In genomic region chr14:68911594-68912227, GRCh38 we compare ENCODE assay signal across 8 cellular contexts.
DNase-seq lines count a peak whose midpoint lies in the region; ATAC-seq, FAIRE-seq and TF ChIP-seq lines count a peak whose summit lies in the region.

No MANE protein-coding gene starts in this region.

- ATAC-seq in GM19351 (IDR thresholded peaks at IDR 0.05; ENCODE audit: unreplicated experiment) (peak; percentile 60), pancreas (peak; percentile 89 to 96 (median 94))

- H3K9me3 Mint-ChIP-seq in activated naive CD4-positive, alpha-beta T cell treated with anti-CD3 and anti-CD28 coated beads for 36 hours = no peaks in the 10 kb centered on the region

- peak; percentile 79 for DNase-seq in ACHN
- peak; percentile 36 for DNase-seq in MM.1S
- peak; percentile 73 for DNase-seq in SK-N-DZ (ENCODE audit: low spot score)
- peak; percentile 92 for DNase-seq in activated naive CD4-positive, alpha-beta T cell treated with anti-CD3 and anti-CD28 coated beads for 36 hours
- peak; percentile 47 for DNase-seq in globus pallidus (ENCODE audit: low spot score)
- peak; percentile 61 to 88 (median 78) for DNase-seq in pancreas
- DNase-seq in tibial artery = peak; percentile 74 to 86

- H4K20me1 ChIP-seq in MM.1S (ENCODE audit: insufficient read depth, low read length) = no peaks in the 10 kb centered on the region

- no peak for FAIRE-seq in pancreas (lab: Jason Lieb, UNC)

- H3K36me3 ChIP-seq in MM.1S (replicated peaks; ENCODE audit: insufficient read depth, low read length) (no peaks in the 10 kb centered on the region), pancreas (peaks cover 0 to 6% (median 0%) of the 10 kb centered on the region in 3 donors), tibial artery (peaks cover 44 to 71% (median 51%) of the 10 kb centered on the region in 3 donors)

- no peak overlapping the region for H3K27ac ChIP-seq in MM.1S (ENCODE audit: low read length)
- no peak overlapping the region for H3K27ac ChIP-seq in pancreas
- peak overlapping the region; percentile 77 to 100 for H3K27ac ChIP-seq in tibial artery

- intact Hi-C loops in activated naive CD4-positive, alpha-beta T cell treated with anti-CD3 and anti-CD28 coated beads for 36 hours (cut with micrococcal nuclease) = loop anchor here (1.0 to 2.0 kb wide), 7 partner anchors 66 to 196 kb away; no protein-coding TSS in a partner anchor
- intact Hi-C loops in pancreas (cut with DNase I) (loop anchor here in 1 of 3 donors (10.0 kb wide), 2 partner anchors 93 to 183 kb away; no protein-coding TSS in a partner anchor), tibial artery (cut with DNase I; ENCODE audit: low total_unique reads) (no loop called here)

- H3K27me3 ChIP-seq in MM.1S (replicated peaks; ENCODE audit: insufficient read depth, low read length) (no peaks in the 10 kb centered on the region), pancreas (no peaks in the 10 kb centered on the region), tibial artery (no peaks in the 10 kb centered on the region)

- H3K4me1 Mint-ChIP-seq in activated naive CD4-positive, alpha-beta T cell treated with anti-CD3 and anti-CD28 coated beads for 36 hours (ENCODE audit: low read depth) = peaks cover 41% of the 10 kb centered on the region

- no peak overlapping the region for H3K27ac Mint-ChIP-seq in activated naive CD4-positive, alpha-beta T cell treated with anti-CD3 and anti-CD28 coated beads for 36 hours

- H3K4me1 ChIP-seq in MM.1S (ENCODE audit: low read length) (no peaks in the 10 kb centered on the region), pancreas (peaks cover 0 to 6% (median 0%) of the 10 kb centered on the region in 3 donors), tibial artery (peaks cover 0 to 82% (median 42%) of the 10 kb centered on the region in 4 donors)

- H3K9me3 ChIP-seq in MM.1S (replicated peaks; ENCODE audit: insufficient read depth, low read length) = no peaks in the 10 kb centered on the region
- H3K9me3 ChIP-seq in pancreas = no peaks in the 10 kb centered on the region
- no peaks in the 10 kb centered on the region for H3K9me3 ChIP-seq in tibial artery

- H3K4me3 ChIP-seq in MM.1S (ENCODE audit: low read length) = no peak overlapping the region
- no peak overlapping the region for H3K4me3 ChIP-seq in pancreas
- no peak overlapping the region for H3K4me3 ChIP-seq in tibial artery

- no peaks in the 10 kb centered on the region for H3K9me2 ChIP-seq in MM.1S (replicated peaks; ENCODE audit: insufficient read depth, low read length)

- no peaks in the 10 kb centered on the region for H3K27me3 Mint-ChIP-seq in activated naive CD4-positive, alpha-beta T cell treated with anti-CD3 and anti-CD28 coated beads for 36 hours (ENCODE audit: low read depth)

- no peak overlapping the region for H3K4me2 ChIP-seq in MM.1S (ENCODE audit: low read depth, low read length)

- no peak overlapping the region for H3K4me3 Mint-ChIP-seq in activated naive CD4-positive, alpha-beta T cell treated with anti-CD3 and anti-CD28 coated beads for 36 hours

- 40 to 42% methylated on average over 12 of the region's 12 CpGs for WGBS in pancreas, 2 donors

- H3K36me3 Mint-ChIP-seq in activated naive CD4-positive, alpha-beta T cell treated with anti-CD3 and anti-CD28 coated beads for 36 hours (ENCODE audit: low read depth) = peaks cover 7% of the 10 kb centered on the region

- CTCF ChIA-PET in activated naive CD4-positive, alpha-beta T cell treated with anti-CD3 and anti-CD28 coated beads for 36 hours (lab: Charles Lee) = interaction anchor here (0.6 to 4.6 kb wide), 56 partner anchors 8 to 423 kb away, joined by 3 to 55 read pairs (median 5); no protein-coding TSS in a partner anchor

- H3F3A ChIP-seq in MM.1S (ENCODE audit: insufficient read depth, low read length) = no peaks in the 10 kb centered on the region

- in situ Hi-C loops in ACHN (cut with HindIII; ENCODE audit: low pct_ligation_motif_present, low pct_unique_long_range_greater_than_20kb, low sequenced_read_pairs) = no loop called here

- peak; percentile 74 for TF ChIP-seq CTCF in MM.1S (IDR thresholded peaks at IDR 0.05; ENCODE audit: low read length)
- TF ChIP-seq CTCF in pancreas (IDR thresholded peaks at IDR 0.05) = peak; percentile 84 to 97 (median 93)
- peak; percentile 95 to 96 for TF ChIP-seq CTCF in tibial artery (IDR thresholded peaks at IDR 0.05)

- H3K9ac ChIP-seq in MM.1S (ENCODE audit: low read length) = no peak overlapping the region

- no peak overlapping the region for H2AFZ ChIP-seq in MM.1S (ENCODE audit: low read length)

- H3K79me2 ChIP-seq in MM.1S (ENCODE audit: low read length) = no peaks in the 10 kb centered on the region

Comparison
In these comparisons a context has a peak if more than half of its experiments do, and no peak if none do; other contexts are left out.
1. DNase-seq: peak in every context shown above with its lines; median percentile 92 in activated naive CD4-positive, alpha-beta T cell treated with anti-CD3 and anti-CD28 coated beads for 36 hours; 80 in tibial artery; 79 in ACHN; 78 in pancreas; 73 in SK-N-DZ; 47 in globus pallidus; 36 in MM.1S.
2. H3K27ac ChIP-seq: peak in tibial artery (2 of 2); none in MM.1S (single experiment) and pancreas (0 of 4).
3. Peak in every context shown above with its lines, with median percentiles within 50 percentile points of each other: CTCF ChIP-seq.